Comparison of ENCODE assay signal across 8 cellular contexts in genomic region chr6:111871725-111872520, GRCh38. TPM values are rescaled to one million over a fixed set of nuclear protein-coding genes. Genes with fewer than 3 reads are reported as not detected.
A peak's percentile ranks its signal among the peaks of the same experiment; 100 is the strongest.
DNase-seq lines count a peak whose midpoint lies in the region; ATAC-seq and TF ChIP-seq lines count a peak whose summit lies in the region.

No MANE protein-coding gene starts in this region.

- CTCF ChIA-PET in activated CD4-positive, alpha-beta T cell treated with anti-CD3 and anti-CD28 coated beads for 36 hours (lab: Charles Lee), result interaction anchor here (0.7 to 2.6 kb wide), 5 partner anchors 25 to 168 kb away, joined by 3 to 9 read pairs (median 3); no protein-coding TSS in a partner anchor

- TF ChIP-seq CTCF in cardiac muscle cell (IDR thresholded peaks at IDR 0.05; ENCODE audit: low read depth, low read length) (no peak), osteocyte (IDR thresholded peaks at IDR 0.05) (no peak)

- ATAC-seq in activated CD4-positive, alpha-beta T cell treated with anti-CD3 and anti-CD28 coated beads for 36 hours, result no peak

- peak overlapping the region; percentile 87 for H3K27ac Mint-ChIP-seq in activated CD4-positive, alpha-beta T cell treated with anti-CD3 and anti-CD28 coated beads for 36 hours
- peak overlapping the region; percentile 95 for H3K27ac Mint-ChIP-seq in osteocyte (ENCODE audit: unreplicated experiment)

- H3K9me3 Mint-ChIP-seq in activated CD4-positive, alpha-beta T cell treated with anti-CD3 and anti-CD28 coated beads for 36 hours (ENCODE audit: low read depth), result no peaks in the 10 kb centered on the region
- H3K9me3 Mint-ChIP-seq in osteocyte (ENCODE audit: unreplicated experiment), result no peaks in the 10 kb centered on the region

- intact Hi-C loops in activated CD4-positive, alpha-beta T cell treated with anti-CD3 and anti-CD28 coated beads for 36 hours (cut with DNase I, micrococcal nuclease), result loop anchor here (1.0 to 10.0 kb wide), 11 partner anchors 26 to 997 kb away; partner anchors contain the start of gene AMD1 (in 1 of the 2)

- H3K27me3 ChIP-seq in adipocyte (replicated peaks; ENCODE audit: control insufficient read depth, insufficient read depth, low read length) (no peaks in the 10 kb centered on the region), cardiac muscle cell (peaks cover 21% of the 10 kb centered on the region)

- peak; percentile 51 for DNase-seq in activated CD4-positive, alpha-beta T cell treated with anti-CD3 and anti-CD28 coated beads for 36 hours
- no peak for DNase-seq in activated CD4-positive, alpha-beta T cell treated with anti-CD3 and anti-CD28 coated beads, Interleukin-2, amount 50 U/mL, for 48 hours
- DNase-seq in NCI-H2107 treated with DMSO at 0.1 percent for 48 hours (lab: John Stamatoyannopoulos, UW; ENCODE audit: unreplicated experiment) (peak; percentile 39), adipocyte (ENCODE audit: low read depth) (peak; percentile 61), cardiac muscle cell (ENCODE audit: low read depth in 1 of 2, low spot score in 1 of 2) (peak; percentile 45 to 47), osteocyte (ENCODE audit: extremely low spot score, unreplicated experiment) (no peak), NCI-H1436 treated with DMSO at 0.1 percent for 48 hours (lab: John Stamatoyannopoulos, UW) (no peak), A172 (ENCODE audit: low spot score) (no peak)

- H3K4me3 ChIP-seq in adipocyte (ENCODE audit: low read length) (peak overlapping the region; percentile 91), cardiac muscle cell (peak overlapping the region; percentile 96)

- peaks cover 46% of the 10 kb centered on the region for H3K36me3 Mint-ChIP-seq in activated CD4-positive, alpha-beta T cell treated with anti-CD3 and anti-CD28 coated beads for 36 hours (ENCODE audit: low read depth)
- peaks cover 2% of the 10 kb centered on the region for H3K36me3 Mint-ChIP-seq in osteocyte (ENCODE audit: unreplicated experiment)

- H3K4me3 Mint-ChIP-seq in activated CD4-positive, alpha-beta T cell treated with anti-CD3 and anti-CD28 coated beads for 36 hours, result peak overlapping the region; percentile 98
- peak overlapping the region; percentile 96 for H3K4me3 Mint-ChIP-seq in osteocyte (ENCODE audit: unreplicated experiment)

- POLR2A ChIA-PET in activated CD4-positive, alpha-beta T cell treated with anti-CD3 and anti-CD28 coated beads for 36 hours (lab: Charles Lee), result interaction anchor here (0.6 to 0.9 kb wide), 2 partner anchors 120 to 171 kb away, joined by 3 read pairs; no protein-coding TSS in a partner anchor

- H3K9ac ChIP-seq in adipocyte (ENCODE audit: low read length), result peak overlapping the region; percentile 84

- H3K36me3 ChIP-seq in adipocyte (ENCODE audit: control insufficient read depth, insufficient read depth, low read length, severe bottlenecking) (no peaks in the 10 kb centered on the region), cardiac muscle cell (no peaks in the 10 kb centered on the region)

- H3K4me1 ChIP-seq in adipocyte (ENCODE audit: control insufficient read depth, insufficient read depth, low read length) (peaks cover 43% of the 10 kb centered on the region), cardiac muscle cell (ENCODE audit: low read depth) (peaks cover 20% of the 10 kb centered on the region)

- H3K4me1 Mint-ChIP-seq in activated CD4-positive, alpha-beta T cell treated with anti-CD3 and anti-CD28 coated beads for 36 hours, result peaks cover 50% of the 10 kb centered on the region
- H3K4me1 Mint-ChIP-seq in osteocyte (ENCODE audit: unreplicated experiment), result peaks cover 37% of the 10 kb centered on the region

- H3K27ac ChIP-seq in cardiac muscle cell, result peak overlapping the region; percentile 30

- H3K9me3 ChIP-seq in adipocyte (ENCODE audit: control insufficient read depth, low read length) (no peaks in the 10 kb centered on the region), cardiac muscle cell (ENCODE audit: low read depth) (no peaks in the 10 kb centered on the region)

- no peaks in the 10 kb centered on the region for H3K27me3 Mint-ChIP-seq in activated CD4-positive, alpha-beta T cell treated with anti-CD3 and anti-CD28 coated beads for 36 hours
- no peaks in the 10 kb centered on the region for H3K27me3 Mint-ChIP-seq in osteocyte (ENCODE audit: unreplicated experiment)

RNA-seq across cellular contexts. Expression of gene FYN, which starts 1.3 kb away (rescaled TPM):
- 100 to 1,000 TPM; 345 to 504 TPM for total RNA-seq in activated CD4-positive, alpha-beta T cell treated with anti-CD3 and anti-CD28 coated beads for 36 hours
- 90.5 and 95.7 TPM in 2 replicates for total RNA-seq in cardiac muscle cell
- polyA plus RNA-seq in cardiac muscle cell, result 87.0 and 104 TPM in 2 replicates
- total RNA-seq in osteocyte, result 121 and 142 TPM in 2 replicates
- total RNA-seq in A172 (2014; rRNA removed; shearing (Covaris generic)), result 26.0 and 26.6 TPM in 2 replicates

Comparison
In these comparisons a context has a peak if more than half of its experiments do, and no peak if none do; other contexts are left out.
1. DNase-seq: peak in activated CD4-positive, alpha-beta T cell treated with anti-CD3 and anti-CD28 coated beads for 36 hours (single experiment), NCI-H2107 treated with DMSO at 0.1 percent for 48 hours (single experiment), adipocyte (single experiment) and cardiac muscle cell (2 of 2); none in activated CD4-positive, alpha-beta T cell treated with anti-CD3 and anti-CD28 coated beads, Interleukin-2, amount 50 U/mL, for 48 hours (0 of 2), osteocyte (single experiment), NCI-H1436 treated with DMSO at 0.1 percent for 48 hours (single experiment) and A172 (single experiment).